Comparison of ENCODE assay signal across 9 cellular contexts in the genomic region with DNA sequence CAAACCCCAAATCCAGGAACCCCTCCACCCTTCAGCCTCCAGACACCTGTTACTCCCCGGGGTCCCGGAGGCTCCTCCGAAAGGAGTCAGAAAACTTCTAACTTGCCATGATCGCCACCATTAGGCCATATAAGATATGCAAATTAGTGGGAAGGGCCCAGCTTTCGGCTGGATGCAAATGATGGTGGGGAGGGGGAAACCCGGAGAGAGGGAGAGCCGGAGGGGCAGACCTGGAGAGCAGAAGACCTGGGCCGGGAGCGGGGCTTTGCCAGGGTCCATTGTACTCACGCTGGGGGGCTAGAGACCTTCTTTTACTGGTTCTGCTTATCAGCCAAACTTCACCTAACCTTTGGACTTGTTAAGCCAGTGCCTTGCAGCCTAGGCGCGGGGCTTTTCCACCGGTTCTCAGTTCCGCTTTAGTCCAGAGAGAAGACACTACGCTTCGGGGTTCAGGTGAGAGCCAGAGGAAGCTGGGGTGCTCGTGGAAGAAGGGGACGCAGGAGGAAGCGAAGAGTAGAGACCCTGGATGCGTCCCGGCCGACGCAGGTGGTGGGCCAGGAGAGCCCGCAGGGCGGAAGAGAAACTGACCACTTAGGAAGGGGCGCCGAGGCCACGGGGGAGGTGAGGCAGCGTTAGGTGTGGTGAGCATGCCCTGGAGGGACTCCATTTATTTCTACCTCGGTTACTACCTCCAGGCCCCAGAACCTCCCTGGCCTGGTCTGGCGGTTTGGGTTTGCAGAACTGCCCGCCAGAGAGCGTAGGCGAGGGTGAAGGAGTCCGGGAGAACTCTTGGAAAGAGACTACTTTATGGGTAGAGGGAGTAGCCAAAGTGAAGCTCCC. TPM values are rescaled to one million over a fixed set of nuclear protein-coding genes. Genes with fewer than 3 reads are reported as not detected.
A peak's percentile ranks its signal among the peaks of the same experiment; 100 is the strongest.
DNase-seq lines count a peak whose midpoint lies in the region; ATAC-seq and TF ChIP-seq lines count a peak whose summit lies in the region.
"Had no signal": no experiment of that assay in that cellular context is flagged by ENCODE, and none has a peak within 500 bp of the region (broad histone marks: within the 10 kb centered on the region; RNA-seq: fewer than 3 reads in every experiment).

A gene with protein sequence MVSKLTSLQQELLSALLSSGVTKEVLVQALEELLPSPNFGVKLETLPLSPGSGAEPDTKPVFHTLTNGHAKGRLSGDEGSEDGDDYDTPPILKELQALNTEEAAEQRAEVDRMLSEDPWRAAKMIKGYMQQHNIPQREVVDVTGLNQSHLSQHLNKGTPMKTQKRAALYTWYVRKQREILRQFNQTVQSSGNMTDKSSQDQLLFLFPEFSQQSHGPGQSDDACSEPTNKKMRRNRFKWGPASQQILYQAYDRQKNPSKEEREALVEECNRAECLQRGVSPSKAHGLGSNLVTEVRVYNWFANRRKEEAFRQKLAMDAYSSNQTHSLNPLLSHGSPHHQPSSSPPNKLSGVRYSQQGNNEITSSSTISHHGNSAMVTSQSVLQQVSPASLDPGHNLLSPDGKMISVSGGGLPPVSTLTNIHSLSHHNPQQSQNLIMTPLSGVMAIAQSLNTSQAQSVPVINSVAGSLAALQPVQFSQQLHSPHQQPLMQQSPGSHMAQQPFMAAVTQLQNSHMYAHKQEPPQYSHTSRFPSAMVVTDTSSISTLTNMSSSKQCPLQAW (minus strand): TSS at position 99 of the 840 bp plus-strand sequence. CDS start 175 bp downstream, outside the sequence.

- H3F3A ChIP-seq in smooth muscle cell (ENCODE audit: low read depth): no peaks in the 10 kb centered on the region

- peak within 1 kb of the TSS; percentile 53 for H3K27ac Mint-ChIP-seq in activated naive CD4-positive, alpha-beta T cell treated with anti-CD3 and anti-CD28 coated beads, Interleukin-2, amount 10 ng/mL, durations not matched to agents 7 days and 5 days

- H3K27ac ChIP-seq in epithelial cell of prostate: peak within 1 kb of the TSS; percentile 70
- H3K27ac ChIP-seq in smooth muscle cell (ENCODE audit: low read depth): no peak within 1 kb of the TSS

- H3K79me2 ChIP-seq in smooth muscle cell (ENCODE audit: low read depth): no peaks in the 10 kb centered on the region

- no peak within 1 kb of the TSS for H3K9ac ChIP-seq in smooth muscle cell (ENCODE audit: low read depth)

- no peaks in the 10 kb centered on the region for H4K20me1 ChIP-seq in smooth muscle cell (ENCODE audit: low read depth)

- ATAC-seq in HG03521 (IDR thresholded peaks at IDR 0.05; ENCODE audit: unreplicated experiment): peak; percentile 35

- H3K4me1 Mint-ChIP-seq in activated naive CD4-positive, alpha-beta T cell treated with anti-CD3 and anti-CD28 coated beads, Interleukin-2, amount 10 ng/mL, durations not matched to agents 7 days and 5 days: peaks cover 24% of the 10 kb centered on the region

- H3K4me3 ChIP-seq in smooth muscle cell: peak within 1 kb of the TSS; percentile 51

- peaks cover 93% of the 10 kb centered on the region for H3K27me3 Mint-ChIP-seq in activated naive CD4-positive, alpha-beta T cell treated with anti-CD3 and anti-CD28 coated beads, Interleukin-2, amount 10 ng/mL, durations not matched to agents 7 days and 5 days

- H3K36me3 ChIP-seq in smooth muscle cell (ENCODE audit: low read depth): no peaks in the 10 kb centered on the region

- no peaks in the 10 kb centered on the region for H3K9me3 Mint-ChIP-seq in activated naive CD4-positive, alpha-beta T cell treated with anti-CD3 and anti-CD28 coated beads, Interleukin-2, amount 10 ng/mL, durations not matched to agents 7 days and 5 days

- H3K4me1 ChIP-seq in smooth muscle cell (ENCODE audit: low read depth): peaks cover 35% of the 10 kb centered on the region

- peak within 1 kb of the TSS; percentile 46 for H2AFZ ChIP-seq in smooth muscle cell (ENCODE audit: low read depth)

- no peak for DNase-seq in activated naive CD4-positive, alpha-beta T cell treated with anti-CD3 and anti-CD28 coated beads, Interleukin-2, amount 10 ng/mL, durations not matched to agents 7 days and 5 days
- DNase-seq in activated naive CD4-positive, alpha-beta T cell (lab: John Stamatoyannopoulos, UW): no peak
- DNase-seq in epithelial cell of prostate (ENCODE audit: low read depth, low spot score) (no peak), smooth muscle cell (lab: John Stamatoyannopoulos, UW; ENCODE audit: unreplicated experiment) (no peak), DMS114 treated with DMSO at 0.1 percent for 48 hours (lab: John Stamatoyannopoulos, UW; ENCODE audit: unreplicated experiment) (no peak), LoVo (ENCODE audit: low spot score) (no peak), NCI-H146 (lab: John Stamatoyannopoulos, UW) (no peak)

- CTCF ChIA-PET in activated naive CD4-positive, alpha-beta T cell treated with anti-CD3 and anti-CD28 coated beads, Interleukin-2, amount 10 ng/mL, durations not matched to agents 7 days and 5 days (lab: Charles Lee): interaction anchor here (1.0 to 1.7 kb wide), 5 partner anchors 8 to 54 kb away, joined by 3 to 7 read pairs (median 3); no protein-coding TSS in a partner anchor

- peak within 1 kb of the TSS; percentile 90 for H3K4me2 ChIP-seq in smooth muscle cell

- H3K36me3 Mint-ChIP-seq in activated naive CD4-positive, alpha-beta T cell treated with anti-CD3 and anti-CD28 coated beads, Interleukin-2, amount 10 ng/mL, durations not matched to agents 7 days and 5 days: no peaks in the 10 kb centered on the region

- H3K9me3 ChIP-seq in smooth muscle cell (replicated peaks; ENCODE audit: low read depth): no peaks in the 10 kb centered on the region

- peaks cover 100% of the 10 kb centered on the region for H3K27me3 ChIP-seq in smooth muscle cell (ENCODE audit: low read depth)

- TF ChIP-seq CTCF in smooth muscle cell (IDR thresholded peaks at IDR 0.05; ENCODE audit: borderline replicate concordance, insufficient read depth, poor library complexity, severe bottlenecking): no peak

- no peak within 1 kb of the TSS for H3K4me3 Mint-ChIP-seq in activated naive CD4-positive, alpha-beta T cell treated with anti-CD3 and anti-CD28 coated beads, Interleukin-2, amount 10 ng/mL, durations not matched to agents 7 days and 5 days

- WGBS in smooth muscle cell (ENCODE audit: low lambda C conversion rate): 9% methylated on average over 35 of the region's 35 CpGs

RNA-seq across cellular contexts. Expression of the gene that starts here (rescaled TPM):
- total RNA-seq in smooth muscle cell: not detected in 2 replicates
- polyA plus RNA-seq in smooth muscle cell: not detected in 2 replicates
- total RNA-seq: Daoy had no signal
